ENCODE assay signal across 8 cellular contexts in genomic region chr17:63697341-63698286, GRCh38. TPM values are rescaled to one million over a fixed set of nuclear protein-coding genes. Genes with fewer than 3 reads are reported as not detected.
A peak's percentile ranks its signal among the peaks of the same experiment; 100 is the strongest.
DNase-seq lines count a peak whose midpoint lies in the region; ATAC-seq, FAIRE-seq and TF ChIP-seq lines count a peak whose summit lies in the region.

No MANE protein-coding gene starts in this region.

- ATAC-seq in left ventricle myocardium superior: peak; percentile 10
- no peak for ATAC-seq in HG02970 (IDR thresholded peaks at IDR 0.05; ENCODE audit: low FRiP score, unreplicated experiment)

- DNase-seq in A673 (ENCODE audit: low spot score) (peak; percentile 63), GM18507 (ENCODE audit: extremely low spot score, insufficient read length, low read depth) (no peak), HK-2 (ENCODE audit: unreplicated experiment) (peak; percentile 51), SK-N-DZ (ENCODE audit: low spot score) (peak; percentile 66), left ventricle myocardium superior (peak; percentile 73)
- peak; percentile 68 for DNase-seq in activated gamma-delta T cell treated with anti-CD3 and anti-CD28 coated beads, Interleukin-2, amount 50 U/mL, for 16 hours (ENCODE audit: low read depth)
- peak; percentile 66 to 71 (median 67) for DNase-seq in stimulated activated CD4-positive, alpha-beta T cell treated with anti-CD3 and anti-CD28 coated beads, Interleukin-12 subunit alpha, Interleukin-12 subunit beta, amount 100 ng/mL, for 48 hours (ENCODE audit: low read depth in 2 of 3, low spot score in 1 of 3)

- H3K9me3 ChIP-seq in A673 (ENCODE audit: low read depth, low read length, poor library complexity, severe bottlenecking): no peaks in the 10 kb centered on the region

- peaks cover 41% of the 10 kb centered on the region for H3K4me1 ChIP-seq in A673 (ENCODE audit: insufficient read depth, low read length, poor library complexity, severe bottlenecking)

- H3K36me3 ChIP-seq in A673 (ENCODE audit: insufficient read depth, low read length, poor library complexity, severe bottlenecking): peaks cover 13% of the 10 kb centered on the region

- FAIRE-seq in GM18507 (lab: Jason Lieb, UNC): peak; percentile 97

- H3K27me3 ChIP-seq in A673 (replicated peaks; ENCODE audit: insufficient read depth, low read depth, low read length, poor library complexity): no peaks in the 10 kb centered on the region

- POLR2A ChIA-PET in A673 (lab: Charles Lee; ENCODE audit: low non-redundant PET): no interaction called here

- peak overlapping the region; percentile 76 for H3K4me3 ChIP-seq in A673 (ENCODE audit: low read depth, low read length, poor library complexity, severe bottlenecking)

- intact Hi-C loops in A673 (cut with micrococcal nuclease; ENCODE audit: unreplicated experiment): loop anchor here (5.0 to 10.0 kb wide), 2 partner anchors 75 to 273 kb away; partner anchors contain the start of gene MAP3K3
- intact Hi-C loops in left ventricle myocardium superior (cut with micrococcal nuclease): no loop called here

- CTCF ChIA-PET in A673 (lab: Charles Lee): interaction anchor here (1.2 kb wide), 1 partner anchor 21 kb away, joined by 3 read pairs; no protein-coding TSS in a partner anchor

- peak overlapping the region; percentile 84 for H3K27ac ChIP-seq in A673 (ENCODE audit: low read depth, low read length, poor library complexity, severe bottlenecking)

- TSS peak; percentile 46 for BruUV-seq in A673 (replicated peaks; lab: Mats Ljungman, UMichigan)

- TF ChIP-seq CTCF in A673 (conservative IDR thresholded peaks at IDR 0.05; ENCODE audit: low read depth, low read length): peak; percentile 68

RNA-seq across cellular contexts. Expression of gene LIMD2, which starts 2.3 kb away (rescaled TPM):
- 119 and 127 TPM in 2 replicates for total RNA-seq in A673 (2021)
- polyA plus RNA-seq in SK-N-DZ (2014; cell fraction: cytosol; rRNA removed): 134 and 169 TPM in 2 replicates
- 828 and 858 TPM in 2 replicates for polyA plus RNA-seq in SK-N-DZ (2014; cell fraction: nucleus; rRNA removed)
- 4.7 TPM for total RNA-seq in left ventricle myocardium superior

RNA-seq across cellular contexts. Expression of gene STRADA, which starts 44.0 kb away (rescaled TPM):
- total RNA-seq in A673 (2021) (56.3 and 62.8 TPM in 2 replicates), left ventricle myocardium superior (16.0 TPM)
- polyA plus RNA-seq in SK-N-DZ (2014; cell fraction: cytosol; rRNA removed): 26.3 and 42.8 TPM in 2 replicates
- 70.6 and 89.1 TPM in 2 replicates for polyA plus RNA-seq in SK-N-DZ (2014; cell fraction: nucleus; rRNA removed)

Comparison
In these comparisons a context has a peak if more than half of its experiments do, and no peak if none do; other contexts are left out.
1. RNA of gene LIMD2, which starts 2.3 kb away (total RNA-seq): 119 to 127 TPM in A673; 4.7 TPM in left ventricle myocardium superior (single experiment); every median in the first group is over 10 times any median in the second.